In genomic region chr10:103470755-103471653, GRCh38 we compare ENCODE assay signal across 8 cellular contexts. TPM values are rescaled to one million over a fixed set of nuclear protein-coding genes. Genes with fewer than 3 reads are reported as not detected.
A peak's percentile ranks its signal among the peaks of the same experiment; 100 is the strongest.
DNase-seq lines count a peak whose midpoint lies in the region; ATAC-seq and TF ChIP-seq lines count a peak whose summit lies in the region.

No MANE protein-coding gene starts in this region.

- H4K8ac ChIP-seq in IMR-90 (ENCODE audit: low read depth in 2 of 2, low read length in 2 of 2) (no peak overlapping the region), trophoblast cell (ENCODE audit: low read depth, low read length) (no peak overlapping the region)

- CTCF ChIA-PET in IMR-90 (lab: Yijun Ruan, JAX): no interaction called here

- no peak overlapping the region for H2BK12ac ChIP-seq in trophoblast cell (ENCODE audit: low read length)

- H3K23ac ChIP-seq in IMR-90 (ENCODE audit: low read depth, low read length) (no peak overlapping the region), trophoblast cell (ENCODE audit: low read length) (no peak overlapping the region)

- TF ChIP-seq CTCF in IMR-90 (conservative IDR thresholded peaks at IDR 0.05; ENCODE audit: low read depth, low read length) (no peak), fibroblast of mammary gland (conservative IDR thresholded peaks at IDR 0.05; ENCODE audit: control insufficient read depth, insufficient read depth, low read depth, low read length) (no peak)

- in situ Hi-C loops in IMR-90 (cut with MboI; ENCODE audit: low sequenced_read_pairs): no loop called here

- H3K4ac ChIP-seq in IMR-90 (ENCODE audit: low read depth, low read length) (no peak overlapping the region), trophoblast cell (ENCODE audit: low read depth, low read length) (no peak overlapping the region)

- TF ChIP-seq RAD21 in IMR-90 (IDR thresholded peaks at IDR 0.05; ENCODE audit: low read length): no peak

- H3K18ac ChIP-seq in IMR-90 (ENCODE audit: low read depth, low read length) (no peak overlapping the region), trophoblast cell (ENCODE audit: low read length) (no peak overlapping the region)

- H4K5ac ChIP-seq in IMR-90 (ENCODE audit: low read depth, low read length): no peak overlapping the region

- peak overlapping the region; percentile 75 for H2AFZ ChIP-seq in IMR-90 (replicated peaks; ENCODE audit: low read length, poor library complexity)
- H2AFZ ChIP-seq in trophoblast cell (ENCODE audit: insufficient read depth, low read length, poor library complexity): no peak overlapping the region

- H3K14ac ChIP-seq in IMR-90 (replicated peaks; ENCODE audit: low read depth, low read length): no peak overlapping the region
- H3K14ac ChIP-seq in trophoblast cell (ENCODE audit: low read length): no peak overlapping the region

- H3K79me1 ChIP-seq in IMR-90 (ENCODE audit: low read depth in 1 of 2, low read length in 2 of 2) (no peaks in the 10 kb centered on the region), trophoblast cell (ENCODE audit: low read length) (no peaks in the 10 kb centered on the region)

- H3K4me2 ChIP-seq in IMR-90 (ENCODE audit: low read depth, low read length) (no peak overlapping the region), trophoblast cell (ENCODE audit: low read length) (no peak overlapping the region)

- H3K4me1 ChIP-seq in ES-I3 (ENCODE audit: insufficient read depth, low read length) (peaks cover 6% of the 10 kb centered on the region; the same call in 1 of the 2 replicates), IMR-90 (ENCODE audit: control insufficient read depth, insufficient read depth, low read length) (peaks cover 3% of the 10 kb centered on the region), trophoblast cell (ENCODE audit: control insufficient read depth in 1 of 2, insufficient read depth in 2 of 2, low read length in 2 of 2) (peaks cover 0 to 3% of the 10 kb centered on the region in 2 experiments)

- no peaks in the 10 kb centered on the region for H3K79me2 ChIP-seq in trophoblast cell (ENCODE audit: control insufficient read depth, insufficient read depth, low read length, poor library complexity)

- H2BK120ac ChIP-seq in IMR-90 (ENCODE audit: low read depth, low read length) (no peak overlapping the region), trophoblast cell (ENCODE audit: insufficient read depth, low read length, poor library complexity) (no peak overlapping the region)

- H3K9me1 ChIP-seq in IMR-90 (ENCODE audit: insufficient read depth, low read length): no peaks in the 10 kb centered on the region

- no peak overlapping the region for H2BK15ac ChIP-seq in IMR-90 (ENCODE audit: low read depth, low read length)

- intact Hi-C loops in IMR-90 (cut with micrococcal nuclease): no loop called here

- H4K20me1 ChIP-seq in IMR-90 (ENCODE audit: insufficient read depth, low read length): no peaks in the 10 kb centered on the region

- no peaks in the 10 kb centered on the region for H3K36me3 ChIP-seq in ES-I3 (ENCODE audit: insufficient read depth, low read length)
- H3K36me3 ChIP-seq in IMR-90 (ENCODE audit: control insufficient read depth, insufficient read depth, low read length): no peaks in the 10 kb centered on the region
- no peaks in the 10 kb centered on the region for H3K36me3 ChIP-seq in trophoblast cell (ENCODE audit: control insufficient read depth in 1 of 2, insufficient read depth in 2 of 2, low read length in 2 of 2)

- dilution Hi-C loops in IMR-90 (cut with HindIII; ENCODE audit: low sequenced_read_pairs, unreplicated experiment): no loop called here

- no peak overlapping the region for H3K27ac ChIP-seq in IMR-90 (ENCODE audit: insufficient read depth, low read length)
- no peak overlapping the region for H3K27ac ChIP-seq in trophoblast cell (ENCODE audit: low read depth, low read length)

- H3K4me3 ChIP-seq in IMR-90 (ENCODE audit: insufficient read depth, low read depth, low read length) (no peak overlapping the region), fibroblast of mammary gland (ENCODE audit: control insufficient read depth, low read depth, low read length) (no peak overlapping the region), trophoblast cell (ENCODE audit: low read depth, low read length) (no peak overlapping the region)

- peak overlapping the region; percentile 9; the same call in 1 of the 2 replicates for H3K9ac ChIP-seq in ES-I3 (ENCODE audit: low read depth, low read length)
- H3K9ac ChIP-seq in IMR-90 (ENCODE audit: low read depth, low read length): no peak overlapping the region
- H3K9ac ChIP-seq in trophoblast cell (ENCODE audit: low read length): no peak overlapping the region

- no peak overlapping the region for H4K91ac ChIP-seq in IMR-90 (ENCODE audit: insufficient read depth, low read depth, low read length)
- no peak overlapping the region for H4K91ac ChIP-seq in trophoblast cell (ENCODE audit: low read depth, low read length)

- H3K9me3 ChIP-seq in ES-I3 (ENCODE audit: control insufficient read depth, insufficient read depth, low read length) (no peaks in the 10 kb centered on the region), IMR-90 (ENCODE audit: control insufficient read depth, insufficient read depth, low read length) (no peaks in the 10 kb centered on the region), trophoblast cell (ENCODE audit: insufficient read depth, low read depth, low read length) (peaks cover 2% of the 10 kb centered on the region)

- no peak for DNase-seq in IMR-90
- peak; percentile 49 to 60 for DNase-seq in activated CD4-positive, alpha-beta T cell treated with anti-CD3 and anti-CD28 coated beads for 4 hours
- DNase-seq in fibroblast of mammary gland (ENCODE audit: low read depth): peak; percentile 78
- DNase-seq in stimulated activated CD8-positive, alpha-beta memory T cell treated with anti-CD3 and anti-CD28 coated beads, Interleukin-12 subunit alpha, Interleukin-12 subunit beta, amount 100 ng/mL, for 4 hours (ENCODE audit: low read depth): peak; percentile 53
- DNase-seq in NCI-H446 (lab: John Stamatoyannopoulos, UW): no peak
- no peak for DNase-seq in trophoblast cell

- H4K12ac ChIP-seq in trophoblast cell (ENCODE audit: low read depth, low read length): no peak overlapping the region

- no TSS peak for BruUV-seq in IMR-90 (replicated peaks; lab: Mats Ljungman, UMichigan)

- H3K27me3 ChIP-seq in IMR-90 (ENCODE audit: control insufficient read depth, insufficient read depth, low read length): peaks cover 33% of the 10 kb centered on the region
- H3K27me3 ChIP-seq in trophoblast cell (ENCODE audit: insufficient read depth, low read length): no peaks in the 10 kb centered on the region

- no peak overlapping the region for H2AK9ac ChIP-seq in IMR-90 (replicated peaks; ENCODE audit: low read depth, low read length, poor library complexity)

- TF ChIP-seq POLR2A in IMR-90 (IDR thresholded peaks at IDR 0.05; ENCODE audit: low read depth, low read length): no peak

- no CpG with 5 or more reads among the region's 14 CpGs for whole genome bisulfite sequencing in IMR-90 (ENCODE audit: extremely low coverage in 2 of 2, insufficient read length in 1 of 2), 2 experiments
- no CpG with 5 or more reads among the region's 14 CpGs for WGBS in trophoblast cell (ENCODE audit: extremely low coverage, insufficient coverage, insufficient read length)

- POLR2A ChIA-PET in IMR-90 (lab: Charles Lee; ENCODE audit: unreplicated experiment): no interaction called here

- H3K56ac ChIP-seq in IMR-90 (ENCODE audit: extremely low read depth, insufficient read depth, low read length): no peak overlapping the region

- no peak overlapping the region for H2BK20ac ChIP-seq in IMR-90 (ENCODE audit: low read depth, low read length)

- no peak overlapping the region for H2BK5ac ChIP-seq in IMR-90 (ENCODE audit: low read depth, low read length, poor library complexity, severe bottlenecking)
- H2BK5ac ChIP-seq in trophoblast cell (ENCODE audit: low read depth, low read length, poor library complexity): no peak overlapping the region

- H2AK5ac ChIP-seq in IMR-90 (ENCODE audit: low read depth, low read length) (no peak overlapping the region), trophoblast cell (ENCODE audit: low read length) (no peak overlapping the region)

- ATAC-seq in GM21529 (IDR thresholded peaks at IDR 0.05; ENCODE audit: unreplicated experiment): peak; percentile 70
- ATAC-seq in IMR-90 (ENCODE audit: low read depth): peak; percentile 36; the same call in 1 of the 2 replicates

TF ChIP-seq in IMR-90, 13 proteins besides CTCF, POLR2A, EP300 and RAD21 (continues in another document):
- TF ChIP-seq CHD1 (IDR thresholded peaks at IDR 0.05; ENCODE audit: low read depth, low read length) (no peak), USF2 (IDR thresholded peaks at IDR 0.05; ENCODE audit: low read depth, low read length) (no peak), NFE2L2 (IDR thresholded peaks at IDR 0.05; ENCODE audit: low read depth, low read length) (no peak), MAZ (IDR thresholded peaks at IDR 0.05; ENCODE audit: borderline replicate concordance, low read depth, low read length) (no peak; the same call in 1 of the 2 replicates), RCOR1 (IDR thresholded peaks at IDR 0.05; ENCODE audit: insufficient replicate concordance, low read length) (no peak)

RNA-seq across cellular contexts. Expression of gene CALHM3, which starts 8.0 kb away (rescaled TPM):
- total RNA-seq in IMR-90 (2012; rRNA removed): not detected in 2 replicates
- polyA plus RNA-seq in IMR-90 (2012; rRNA removed): not detected in 2 replicates
- polyA plus RNA-seq in IMR-90 (2012; cell fraction: cytosol; rRNA removed): not detected in 2 replicates
- not detected in 2 replicates for polyA plus RNA-seq in IMR-90 (2012; cell fraction: nucleus; rRNA removed; ENCODE audit: low replicate concordance)
- 0.33 and 0.36 TPM in 2 replicates for polyA plus RNA-seq in trophoblast cell (2013)

RNA-seq across cellular contexts. Expression of gene CALHM1, which starts 12.3 kb away (rescaled TPM):
- not detected in 2 replicates for total RNA-seq in IMR-90 (2012; rRNA removed)
- not detected in 2 replicates for polyA plus RNA-seq in IMR-90 (2012; rRNA removed)
- not detected in 2 replicates for polyA plus RNA-seq in IMR-90 (2012; cell fraction: cytosol; rRNA removed)
- not detected in 2 replicates for polyA plus RNA-seq in IMR-90 (2012; cell fraction: nucleus; rRNA removed; ENCODE audit: low replicate concordance)
- polyA plus RNA-seq in trophoblast cell (2013): 0.01 TPM in 1 of 2 replicates, not detected in the other

RNA-seq across cellular contexts. Expression of gene CALHM2, which starts 18.8 kb away (rescaled TPM):
- 2.2 and 2.5 TPM in 2 replicates for total RNA-seq in IMR-90 (2012; rRNA removed)
- polyA plus RNA-seq in IMR-90 (2012; rRNA removed): 7.9 and 9.0 TPM in 2 replicates
- polyA plus RNA-seq in IMR-90 (2012; cell fraction: cytosol; rRNA removed): 7.2 and 13.4 TPM in 2 replicates
- 7.4 and 12.8 TPM in 2 replicates for polyA plus RNA-seq in IMR-90 (2012; cell fraction: nucleus; rRNA removed; ENCODE audit: low replicate concordance)
- 8.8 and 10.1 TPM in 2 replicates for polyA plus RNA-seq in trophoblast cell (2013)

RNA-seq across cellular contexts. Expression of gene NEURL1, which starts 22.5 kb away (rescaled TPM):
- total RNA-seq in IMR-90 (2012; rRNA removed): 0.28 and 0.36 TPM in 2 replicates
- 0.82 and 1.5 TPM in 2 replicates for polyA plus RNA-seq in IMR-90 (2012; rRNA removed)
- polyA plus RNA-seq in IMR-90 (2012; cell fraction: cytosol; rRNA removed): 0.25 and 1.3 TPM in 2 replicates
- polyA plus RNA-seq in IMR-90 (2012; cell fraction: nucleus; rRNA removed; ENCODE audit: low replicate concordance): 2.0 and 3.6 TPM in 2 replicates
- 197 and 211 TPM in 2 replicates for polyA plus RNA-seq in trophoblast cell (2013)

Comparison
In these comparisons a context has a peak if more than half of its experiments do, and no peak if none do; other contexts are left out.
1. DNase-seq: peak in activated CD4-positive, alpha-beta T cell treated with anti-CD3 and anti-CD28 coated beads for 4 hours (2 of 2), fibroblast of mammary gland (single experiment) and stimulated activated CD8-positive, alpha-beta memory T cell treated with anti-CD3 and anti-CD28 coated beads, Interleukin-12 subunit alpha, Interleukin-12 subunit beta, amount 100 ng/mL, for 4 hours (single experiment); none in IMR-90 (single experiment), NCI-H446 (0 of 2) and trophoblast cell (0 of 2).